Comparison of ENCODE assay signal across 16 cellular contexts in genomic region chr7:51186531-51186930, GRCh38.
DNase-seq lines count a peak whose midpoint lies in the region; ATAC-seq and TF ChIP-seq lines count a peak whose summit lies in the region.
"Had no signal": no experiment of that assay in that cellular context is flagged by ENCODE, and none has a peak within 500 bp of the region (broad histone marks: within the 10 kb centered on the region; RNA-seq: fewer than 3 reads in every experiment).

No MANE protein-coding gene starts in this region.

- no peaks in the 10 kb centered on the region for H3K79me2 ChIP-seq in PC-3 (ENCODE audit: low read length)

- DNase-seq in A172 (ENCODE audit: low spot score) (peak; percentile 37), PC-3 (peak; percentile 22), foreskin melanocyte (peak; percentile 29), vagina (ENCODE audit: extremely low spot score in 2 of 2) (no peak), NCI-H1092 treated with DMSO at 0.1 percent for 48 hours (lab: John Stamatoyannopoulos, UW) (no peak), NCI-H1092 (lab: John Stamatoyannopoulos, UW) (no peak), HUDEP-2 (lab: John Stamatoyannopoulos, UW; ENCODE audit: unreplicated experiment in 76 of 76) (no peak)
- DNase-seq: activated CD4-positive, alpha-beta T cell treated with anti-CD3 and anti-CD28 coated beads, Interleukin-2, amount 10 ng/mL, durations not matched to agents 24 days and 14 days; activated T-cell treated with anti-CD3 and anti-CD28 coated beads, Interleukin-2, amount 50 U/mL, for 4 hours; Caco-2; effector CD8-positive, alpha-beta T cell; KBM-7; NCI-H2029 treated with DMSO at 0.1 percent for 48 hours; stomach had no signal

- H3K9me3 ChIP-seq in PC-3 (ENCODE audit: low read length) (no peaks in the 10 kb centered on the region), mesodermal cell (ENCODE audit: control insufficient read depth, low read length) (no peaks in the 10 kb centered on the region), vagina (no peaks in the 10 kb centered on the region)
- H3K9me3 ChIP-seq: Caco-2, stomach had no signal

- TF ChIP-seq POLR2A in vagina (IDR thresholded peaks at IDR 0.05) = no peak

- H3K9me2 ChIP-seq in PC-3 (replicated peaks; ENCODE audit: low read length) = no peaks in the 10 kb centered on the region

- no peaks in the 10 kb centered on the region; the same call in 1 of the 2 replicates for H3K4me1 ChIP-seq in PC-3 (ENCODE audit: insufficient read depth, low read length)
- peaks cover 20% of the 10 kb centered on the region for H3K4me1 ChIP-seq in mesodermal cell (ENCODE audit: control insufficient read depth, insufficient read depth, low read length, poor library complexity, severe bottlenecking)
- no peaks in the 10 kb centered on the region for H3K4me1 ChIP-seq in vagina
- H3K4me1 ChIP-seq: Caco-2 had no signal

- H3K27me3 ChIP-seq in PC-3 (ENCODE audit: low read length) (no peaks in the 10 kb centered on the region), vagina (no peaks in the 10 kb centered on the region)
- H3K27me3 ChIP-seq: stomach had no signal

- BruUV-seq in PC-3 (replicated peaks; lab: Mats Ljungman, UMichigan) = no TSS peak

- no peak overlapping the region for H3K9ac ChIP-seq in PC-3 (ENCODE audit: low read length)

- H3K4me2 ChIP-seq in PC-3 (ENCODE audit: low read length) = no peak overlapping the region

- intact Hi-C loops in PC-3 (cut with micrococcal nuclease) = no loop called here
- intact Hi-C loops in vagina (cut with DNase I) = no loop called here

- H3F3A ChIP-seq in PC-3 (ENCODE audit: low read length, unreplicated experiment) = no peaks in the 10 kb centered on the region

- TF ChIP-seq CTCF in PC-3 (conservative IDR thresholded peaks at IDR 0.05; ENCODE audit: low read depth, low read length) (no peak), vagina (IDR thresholded peaks at IDR 0.05) (no peak)

- no peak overlapping the region for H3K27ac ChIP-seq in PC-3 (ENCODE audit: low read length)
- peak overlapping the region; percentile 16 for H3K27ac ChIP-seq in mesodermal cell (ENCODE audit: low read depth, low read length, severe bottlenecking)
- H3K27ac ChIP-seq in vagina = no peak overlapping the region
- H3K27ac ChIP-seq: skin epidermis, stomach had no signal

- CTCF ChIA-PET in PC-3 (lab: Charles Lee) = no interaction called here

- H4K20me1 ChIP-seq in PC-3 (ENCODE audit: low read length) = no peaks in the 10 kb centered on the region

- H3K4me3 ChIP-seq in PC-3 (ENCODE audit: low read length) = no peak overlapping the region
- no peak overlapping the region for H3K4me3 ChIP-seq in mesodermal cell (ENCODE audit: extremely low read depth, insufficient read depth, low read length, poor library complexity, severe bottlenecking)
- H3K4me3 ChIP-seq in vagina = no peak overlapping the region
- H3K4me3 ChIP-seq: skin epidermis, stomach had no signal

- H3K36me3 ChIP-seq in PC-3 (ENCODE audit: low read depth, low read length) (no peaks in the 10 kb centered on the region), mesodermal cell (ENCODE audit: control insufficient read depth, insufficient read depth, low read length) (no peaks in the 10 kb centered on the region), vagina (no peaks in the 10 kb centered on the region)

- no peak overlapping the region for H2AFZ ChIP-seq in PC-3 (ENCODE audit: low read length)

- no peak; the same call in 1 of the 2 replicates for ATAC-seq in PC-3
- ATAC-seq: activated T-cell treated with anti-CD3 and anti-CD28 coated beads, Interleukin-2, amount 50 U/mL, for 4 hours had no signal

- 68 to 82% methylated on average over 4 to 5 of the region's 5 CpGs for WGBS in mesodermal cell (ENCODE audit: insufficient coverage in 2 of 2), 2 experiments

- POLR2A ChIA-PET in PC-3 (lab: Charles Lee; ENCODE audit: unreplicated experiment) = no interaction called here

Comparison
In these comparisons a context has a peak if more than half of its experiments do, and no peak if none do; other contexts are left out.
1. DNase-seq: peak in A172 (single experiment), PC-3 (single experiment) and foreskin melanocyte (single experiment); none in vagina (0 of 2), NCI-H1092 treated with DMSO at 0.1 percent for 48 hours (single experiment), NCI-H1092 (single experiment) and HUDEP-2 (0 of 76).